In the genomic region with DNA sequence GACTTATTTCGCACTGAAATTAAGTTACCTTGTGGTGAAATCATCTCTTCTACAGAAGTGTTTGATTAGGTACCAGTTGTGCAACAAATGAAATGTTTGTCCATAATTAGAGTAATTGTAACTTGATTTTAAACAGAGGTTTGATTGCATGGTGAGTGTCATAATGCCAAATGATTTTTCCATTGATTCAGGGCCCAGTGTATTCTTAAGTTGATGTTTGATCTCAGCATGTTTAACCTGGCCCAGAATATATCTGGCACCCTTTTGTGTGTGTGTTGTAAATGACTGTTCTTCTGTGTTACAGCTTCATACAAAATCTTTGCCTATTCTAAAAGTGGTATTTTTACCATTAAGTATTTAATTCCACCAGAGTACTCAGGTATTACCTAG, we compare ENCODE assay signal across 9 cellular contexts. TPM values are rescaled to one million over a fixed set of nuclear protein-coding genes. Genes with fewer than 3 reads are reported as not detected.
DNase-seq lines count a peak whose midpoint lies in the region; ATAC-seq and TF ChIP-seq lines count a peak whose summit lies in the region.
"Had no signal": no experiment of that assay in that cellular context is flagged by ENCODE, and none has a peak within 500 bp of the region (broad histone marks: within the 10 kb centered on the region; RNA-seq: fewer than 3 reads in every experiment).

No MANE protein-coding gene starts in this region.

- in situ Hi-C loops in ACHN (cut with HindIII; ENCODE audit: low pct_ligation_motif_present, low pct_unique_long_range_greater_than_20kb, low sequenced_read_pairs): no loop called here

- H2AFZ ChIP-seq in PC-3 (ENCODE audit: low read length): no peak overlapping the region

- POLR2A ChIA-PET in PC-3 (lab: Charles Lee; ENCODE audit: unreplicated experiment): no interaction called here

- peak overlapping the region; percentile 36 for H3K27ac ChIP-seq in KOPT-K1 (ENCODE audit: low read depth, low read length, poor library complexity, severe bottlenecking)
- no peak overlapping the region for H3K27ac ChIP-seq in PC-3 (ENCODE audit: low read length)
- H3K27ac ChIP-seq in lower lobe of right lung: peak overlapping the region; percentile 70

- no peak for TF ChIP-seq CTCF in PC-3 (conservative IDR thresholded peaks at IDR 0.05; ENCODE audit: low read depth, low read length)
- no peak for TF ChIP-seq CTCF in lower lobe of right lung (IDR thresholded peaks at IDR 0.05)

- intact Hi-C loops in PC-3 (cut with micrococcal nuclease): no loop called here
- intact Hi-C loops in lower lobe of right lung (cut with DNase I): no loop called here

- H3K4me1 ChIP-seq in PC-3 (ENCODE audit: insufficient read depth, low read length) (peaks cover 19% of the 10 kb centered on the region), lower lobe of right lung (peaks cover 44% of the 10 kb centered on the region)

- H3K79me2 ChIP-seq in PC-3 (ENCODE audit: low read length): peaks cover 8% of the 10 kb centered on the region

- DNase-seq in DMS153 (lab: John Stamatoyannopoulos, UW) (peak; percentile 89), PC-3 (no peak), lower lobe of right lung (no peak), ACHN (no peak), dedifferentiated amniotic fluid mesenchymal stem cell (ENCODE audit: extremely low spot score) (no peak), activated gamma-delta T cell treated with Interleukin-2 at 50 U/mL for 16 hours (no peak), DMS 273 (lab: John Stamatoyannopoulos, UW; ENCODE audit: unreplicated experiment) (no peak)
- DNase-seq: cortex of kidney had no signal

- no peaks in the 10 kb centered on the region for H3K36me3 ChIP-seq in KOPT-K1 (ENCODE audit: insufficient read depth, low read length)
- peaks cover 10% of the 10 kb centered on the region for H3K36me3 ChIP-seq in PC-3 (ENCODE audit: low read depth, low read length)
- H3K36me3 ChIP-seq in lower lobe of right lung: no peaks in the 10 kb centered on the region

- CTCF ChIA-PET in PC-3 (lab: Charles Lee): no interaction called here

- no peak overlapping the region for H3K9ac ChIP-seq in PC-3 (ENCODE audit: low read length)

- H3K9me2 ChIP-seq in PC-3 (replicated peaks; ENCODE audit: low read length): no peaks in the 10 kb centered on the region

- H3K4me3 ChIP-seq in PC-3 (ENCODE audit: low read length) (no peak overlapping the region), lower lobe of right lung (peak overlapping the region; percentile 31)

- H3K9me3 ChIP-seq in KOPT-K1 (ENCODE audit: insufficient read depth, low read length, poor library complexity, severe bottlenecking): no peaks in the 10 kb centered on the region
- no peaks in the 10 kb centered on the region for H3K9me3 ChIP-seq in PC-3 (ENCODE audit: low read length)
- no peaks in the 10 kb centered on the region for H3K9me3 ChIP-seq in lower lobe of right lung

- BruUV-seq in PC-3 (replicated peaks; lab: Mats Ljungman, UMichigan): no TSS peak

- H4K20me1 ChIP-seq in PC-3 (ENCODE audit: low read length): peaks cover 4% of the 10 kb centered on the region

- H3K27me3 ChIP-seq in PC-3 (ENCODE audit: low read length) (no peaks in the 10 kb centered on the region), lower lobe of right lung (ENCODE audit: low read depth) (no peaks in the 10 kb centered on the region)

- ATAC-seq in PC-3 (no peak), lower lobe of right lung (peak in 1 of 2 donors; percentile 83)

- peak overlapping the region; percentile 36; the same call in 1 of the 2 replicates for H3K4me2 ChIP-seq in PC-3 (ENCODE audit: low read length)

- no peaks in the 10 kb centered on the region for H3F3A ChIP-seq in PC-3 (ENCODE audit: low read length, unreplicated experiment)

RNA-seq across cellular contexts. Expression of a gene that starts 28.6 kb away (rescaled TPM):
- total RNA-seq in PC-3 (2014; rRNA removed) (8.4 and 12.3 TPM in 2 replicates), lower lobe of right lung (16.4 TPM)
